In the genomic region with DNA sequence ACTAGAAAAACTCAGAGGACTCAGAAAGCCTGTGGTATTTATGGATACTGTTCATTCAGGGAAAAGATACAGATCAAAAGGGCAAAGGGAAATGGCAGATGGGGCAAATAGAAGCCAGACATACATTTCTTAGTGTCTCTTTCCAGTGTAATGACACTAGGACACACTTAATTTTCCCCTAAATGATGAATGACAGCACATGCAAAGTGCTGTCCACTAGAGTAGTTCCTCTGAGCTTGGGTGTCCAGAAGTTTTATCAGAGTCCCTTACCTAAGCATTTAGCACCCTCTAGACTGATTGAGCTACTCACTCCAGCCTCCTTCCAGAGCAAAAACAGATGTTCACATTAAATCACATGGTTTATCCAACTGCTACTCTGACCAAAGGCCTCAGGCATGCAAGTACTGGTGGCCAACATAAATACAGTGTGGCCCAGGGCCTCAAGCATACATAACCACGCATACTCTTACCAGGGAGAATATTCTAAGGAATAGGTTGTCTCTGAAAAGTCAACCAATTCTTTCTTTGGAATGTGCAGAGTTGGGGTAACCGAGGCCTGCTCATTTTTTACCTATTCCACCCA, we compare ENCODE assay signal across 18 cellular contexts.
DNase-seq lines count a peak whose midpoint lies in the region; ATAC-seq and TF ChIP-seq lines count a peak whose summit lies in the region.
"Had no signal": no experiment of that assay in that cellular context is flagged by ENCODE, and none has a peak within 500 bp of the region (broad histone marks: within the 10 kb centered on the region; RNA-seq: fewer than 3 reads in every experiment).

No MANE protein-coding gene starts in this region.

- CTCF ChIA-PET in SK-N-SH (lab: Yijun Ruan, JAX): interaction anchor here (0.6 kb wide), 1 partner anchor 13 kb away, joined by 3 read pairs; no protein-coding TSS in a partner anchor
- CTCF ChIA-PET in CD4-positive, alpha-beta memory T cell (lab: Charles Lee; ENCODE audit: partially characterized antibody): no interaction called here

- intact Hi-C loops in sigmoid colon (cut with DNase I): loop anchor here (10.0 kb wide), 1 partner anchor 170 kb away; a partner anchor contains a TSS
- intact Hi-C loops in CD4-positive, alpha-beta memory T cell (cut with micrococcal nuclease): no loop called here

- no peaks in the 10 kb centered on the region for H3K36me3 ChIP-seq in SK-N-SH (replicated peaks in 1 of 2; ENCODE audit: control insufficient read depth in 1 of 2, insufficient read depth in 2 of 2, low read length in 1 of 2)
- no peaks in the 10 kb centered on the region for H3K36me3 ChIP-seq in sigmoid colon
- H3K36me3 ChIP-seq in CD4-positive, alpha-beta memory T cell (ENCODE audit: insufficient read depth, low read length): no peaks in the 10 kb centered on the region
- H3K36me3 ChIP-seq: colonic mucosa had no signal

- no peaks in the 10 kb centered on the region for H4K20me1 ChIP-seq in SK-N-SH (ENCODE audit: insufficient read depth)

- H3K9me3 ChIP-seq in SK-N-SH: no peaks in the 10 kb centered on the region
- H3K9me3 ChIP-seq in sigmoid colon: no peaks in the 10 kb centered on the region
- H3K9me3 ChIP-seq in CD4-positive, alpha-beta memory T cell (ENCODE audit: control insufficient read depth in 1 of 2, low read length in 2 of 2): no peaks in the 10 kb centered on the region
- H3K9me3 ChIP-seq: colonic mucosa had no signal

- DNase-seq in ELR (ENCODE audit: low read depth) (peak; percentile 69), SK-N-SH (peak; percentile 14), foreskin fibroblast (peak; percentile 90 to 93), sigmoid colon (no peak)
- DNase-seq in CD4-positive, alpha-beta memory T cell: no peak
- no peak for DNase-seq in activated naive CD8-positive, alpha-beta T cell treated with anti-CD3 and anti-CD28 coated beads for 36 hours
- DNase-seq: activated CD4-positive, alpha-beta T cell treated with anti-CD3 and anti-CD28 coated beads, Interleukin-2, amount 10 ng/mL, durations not matched to agents 24 days and 14 days; colonic mucosa; foreskin keratinocyte; left colon; NCI-H187; NK-92 treated with Interleukin-12 subunit alpha and Interleukin-12 subunit beta, amount 100 ng/mL, for 24 hours; occipital lobe; stimulated activated naive B cell treated with anti-CD40 and anti-IgM and Interleukin-4, amounts not matched to agents 10 μg/mL and 1 μg/mL and 100 μg/mL, for 72 hours; T-helper 1 cell had no signal

- H3K79me2 ChIP-seq in SK-N-SH (ENCODE audit: insufficient read depth): no peaks in the 10 kb centered on the region

- POLR2A ChIA-PET in SK-N-SH (lab: Yijun Ruan, JAX): no interaction called here
- POLR2A ChIA-PET in CD4-positive, alpha-beta memory T cell (lab: Charles Lee; ENCODE audit: partially characterized antibody): no interaction called here

- H3F3A ChIP-seq in SK-N-SH (replicated peaks; ENCODE audit: insufficient read depth): peaks cover 15% of the 10 kb centered on the region

- no peak; the same call in 1 of the 2 replicates for TF ChIP-seq RAD21 in SK-N-SH (IDR thresholded peaks at IDR 0.05; ENCODE audit: low read length)

- H3K36me3 Mint-ChIP-seq in CD4-positive, alpha-beta memory T cell: no peaks in the 10 kb centered on the region
- H3K36me3 Mint-ChIP-seq in activated naive CD8-positive, alpha-beta T cell treated with anti-CD3 and anti-CD28 coated beads for 36 hours: no peaks in the 10 kb centered on the region
- H3K36me3 Mint-ChIP-seq: stimulated activated naive B cell treated with anti-CD40 and anti-IgM and Interleukin-4, amounts not matched to agents 10 μg/mL and 1 μg/mL and 100 μg/mL, for 72 hours had no signal

- no peak for TF ChIP-seq CTCF in SK-N-SH (IDR thresholded peaks at IDR 0.05)
- TF ChIP-seq CTCF in foreskin fibroblast (IDR thresholded peaks at IDR 0.05; ENCODE audit: low read depth, low read length): no peak
- no peak for TF ChIP-seq CTCF in sigmoid colon (IDR thresholded peaks at IDR 0.05)

- ATAC-seq in GM21447 (IDR thresholded peaks at IDR 0.05; ENCODE audit: unreplicated experiment) (no peak), GM18520 (IDR thresholded peaks at IDR 0.05; ENCODE audit: unreplicated experiment) (no peak)
- ATAC-seq: foreskin keratinocyte, GM12878, left colon had no signal

- TF ChIP-seq EP300 in SK-N-SH (IDR thresholded peaks at IDR 0.05; ENCODE audit: borderline replicate concordance in 1 of 2, low read depth in 1 of 2, low read length in 1 of 2) (peak; percentile 24 to 78; a peak in 2 of 4 replicates), sigmoid colon (IDR thresholded peaks at IDR 0.05) (peak in 1 of 4 donors; percentile 58)

- H3K9ac ChIP-seq in SK-N-SH: no peak overlapping the region

- no peaks in the 10 kb centered on the region for H3K27me3 Mint-ChIP-seq in CD4-positive, alpha-beta memory T cell
- H3K27me3 Mint-ChIP-seq in activated naive CD8-positive, alpha-beta T cell treated with anti-CD3 and anti-CD28 coated beads for 36 hours: no peaks in the 10 kb centered on the region
- H3K27me3 Mint-ChIP-seq: stimulated activated naive B cell treated with anti-CD40 and anti-IgM and Interleukin-4, amounts not matched to agents 10 μg/mL and 1 μg/mL and 100 μg/mL, for 72 hours had no signal

- H3K27me3 ChIP-seq in SK-N-SH (ENCODE audit: insufficient read depth): no peaks in the 10 kb centered on the region
- no peaks in the 10 kb centered on the region for H3K27me3 ChIP-seq in sigmoid colon
- H3K27me3 ChIP-seq in CD4-positive, alpha-beta memory T cell (ENCODE audit: insufficient read depth, low read length): no peaks in the 10 kb centered on the region
- H3K27me3 ChIP-seq: colonic mucosa, foreskin keratinocyte had no signal

- H3K9me2 ChIP-seq in SK-N-SH: no peaks in the 10 kb centered on the region

- 74% methylated on average over 1 of the region's 2 CpGs for WGBS in SK-N-SH (ENCODE audit: low lambda C conversion rate)
- WGBS in sigmoid colon, 2 donors: 74 to 78% methylated on average over 2 of the region's 2 CpGs

- H3K4me2 ChIP-seq in SK-N-SH: peak overlapping the region; percentile 39; the same call in 1 of the 2 replicates

- no peaks in the 10 kb centered on the region for H3K4me1 Mint-ChIP-seq in CD4-positive, alpha-beta memory T cell
- H3K4me1 Mint-ChIP-seq in activated naive CD8-positive, alpha-beta T cell treated with anti-CD3 and anti-CD28 coated beads for 36 hours: no peaks in the 10 kb centered on the region
- H3K4me1 Mint-ChIP-seq: activated CD4-positive, alpha-beta T cell treated with anti-CD3 and anti-CD28 coated beads, Interleukin-2, amount 10 ng/mL, durations not matched to agents 24 days and 14 days had no signal

- H3K4me3 ChIP-seq in SK-N-SH (ENCODE audit: low read depth in 2 of 2, low read length in 1 of 2) (no peak overlapping the region), foreskin fibroblast (ENCODE audit: low read depth in 1 of 2, low read length in 2 of 2) (no peak overlapping the region), sigmoid colon (no peak overlapping the region)
- H3K4me3 ChIP-seq in CD4-positive, alpha-beta memory T cell (ENCODE audit: low read length in 2 of 2): no peak overlapping the region
- H3K4me3 ChIP-seq: colonic mucosa, GM12878 had no signal

- H3K27ac ChIP-seq in SK-N-SH (ENCODE audit: low read depth in 2 of 2, low read length in 1 of 2): peak overlapping the region; percentile 68 to 72; a peak in 3 of 4 replicates
- H3K27ac ChIP-seq in sigmoid colon: peak overlapping the region in 3 of 4 donors; percentile 39 to 73 (median 61)
- H3K27ac ChIP-seq in CD4-positive, alpha-beta memory T cell (ENCODE audit: low read depth, low read length): no peak overlapping the region
- H3K27ac ChIP-seq: colonic mucosa, foreskin keratinocyte had no signal

- peaks cover 4 to 14% of the 10 kb centered on the region in 2 experiments for H3K4me1 ChIP-seq in SK-N-SH (ENCODE audit: control insufficient read depth in 1 of 2, insufficient read depth in 2 of 2, low read depth in 1 of 2, low read length in 1 of 2)
- peaks cover 0 to 22% (median 18%) of the 10 kb centered on the region in 4 donors for H3K4me1 ChIP-seq in sigmoid colon
- no peaks in the 10 kb centered on the region for H3K4me1 ChIP-seq in CD4-positive, alpha-beta memory T cell (ENCODE audit: insufficient read depth, low read length)
- H3K4me1 ChIP-seq: colonic mucosa, foreskin keratinocyte had no signal

- peak overlapping the region; percentile 15; the same call in 1 of the 2 replicates for H2AFZ ChIP-seq in SK-N-SH (ENCODE audit: low read depth)

- no peak overlapping the region for H3K27ac Mint-ChIP-seq in CD4-positive, alpha-beta memory T cell
- H3K27ac Mint-ChIP-seq in activated naive CD8-positive, alpha-beta T cell treated with anti-CD3 and anti-CD28 coated beads for 36 hours: no peak overlapping the region
- H3K27ac Mint-ChIP-seq: activated CD4-positive, alpha-beta T cell treated with anti-CD3 and anti-CD28 coated beads, Interleukin-2, amount 10 ng/mL, durations not matched to agents 24 days and 14 days; stimulated activated naive B cell treated with anti-CD40 and anti-IgM and Interleukin-4, amounts not matched to agents 10 μg/mL and 1 μg/mL and 100 μg/mL, for 72 hours had no signal

- H3K9me3 Mint-ChIP-seq in CD4-positive, alpha-beta memory T cell: peaks cover 0 to 2% (median 0%) of the 10 kb centered on the region in 8 donors
- no peaks in the 10 kb centered on the region for H3K9me3 Mint-ChIP-seq in activated naive CD8-positive, alpha-beta T cell treated with anti-CD3 and anti-CD28 coated beads for 36 hours
- H3K9me3 Mint-ChIP-seq: activated CD4-positive, alpha-beta T cell treated with anti-CD3 and anti-CD28 coated beads, Interleukin-2, amount 10 ng/mL, durations not matched to agents 24 days and 14 days had no signal

- no peak for TF ChIP-seq POLR2A in sigmoid colon (IDR thresholded peaks at IDR 0.05)

- no peak overlapping the region for H3K4me3 Mint-ChIP-seq in CD4-positive, alpha-beta memory T cell
- no peak overlapping the region for H3K4me3 Mint-ChIP-seq in activated naive CD8-positive, alpha-beta T cell treated with anti-CD3 and anti-CD28 coated beads for 36 hours
- H3K4me3 Mint-ChIP-seq: activated CD4-positive, alpha-beta T cell treated with anti-CD3 and anti-CD28 coated beads, Interleukin-2, amount 10 ng/mL, durations not matched to agents 24 days and 14 days; stimulated activated naive B cell treated with anti-CD40 and anti-IgM and Interleukin-4, amounts not matched to agents 10 μg/mL and 1 μg/mL and 100 μg/mL, for 72 hours had no signal

TF ChIP-seq in SK-N-SH, 30 proteins besides CTCF, POLR2A, EP300 and RAD21 (continues in another document):
- TF ChIP-seq POLR2AphosphoS5 (IDR thresholded peaks at IDR 0.05; ENCODE audit: low read depth, low read length): peak; percentile 41; the same call in 1 of the 2 replicates
- TF ChIP-seq, protein P1, sequence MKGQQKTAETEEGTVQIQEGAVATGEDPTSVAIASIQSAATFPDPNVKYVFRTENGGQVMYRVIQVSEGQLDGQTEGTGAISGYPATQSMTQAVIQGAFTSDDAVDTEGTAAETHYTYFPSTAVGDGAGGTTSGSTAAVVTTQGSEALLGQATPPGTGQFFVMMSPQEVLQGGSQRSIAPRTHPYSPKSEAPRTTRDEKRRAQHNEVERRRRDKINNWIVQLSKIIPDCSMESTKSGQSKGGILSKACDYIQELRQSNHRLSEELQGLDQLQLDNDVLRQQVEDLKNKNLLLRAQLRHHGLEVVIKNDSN (IDR thresholded peaks at IDR 0.05; ENCODE audit: borderline replicate concordance, low read depth): no peak; the same call in 1 of the 2 replicates
- TF ChIP-seq JUND (IDR thresholded peaks at IDR 0.05): 0 out of 2 replicates have a peak, but pooled peaks have one; percentile 32
- peak; percentile 75 for TF ChIP-seq NFIC (IDR thresholded peaks at IDR 0.05; ENCODE audit: borderline replicate concordance)

Comparison
In these comparisons a context has a peak if more than half of its experiments do, and no peak if none do; other contexts are left out.
1. DNase-seq: peak in ELR (single experiment), SK-N-SH (single experiment) and foreskin fibroblast (2 of 2); none in sigmoid colon (single experiment), CD4-positive, alpha-beta memory T cell (0 of 5) and activated naive CD8-positive, alpha-beta T cell treated with anti-CD3 and anti-CD28 coated beads for 36 hours (single experiment).